In the genomic region with DNA sequence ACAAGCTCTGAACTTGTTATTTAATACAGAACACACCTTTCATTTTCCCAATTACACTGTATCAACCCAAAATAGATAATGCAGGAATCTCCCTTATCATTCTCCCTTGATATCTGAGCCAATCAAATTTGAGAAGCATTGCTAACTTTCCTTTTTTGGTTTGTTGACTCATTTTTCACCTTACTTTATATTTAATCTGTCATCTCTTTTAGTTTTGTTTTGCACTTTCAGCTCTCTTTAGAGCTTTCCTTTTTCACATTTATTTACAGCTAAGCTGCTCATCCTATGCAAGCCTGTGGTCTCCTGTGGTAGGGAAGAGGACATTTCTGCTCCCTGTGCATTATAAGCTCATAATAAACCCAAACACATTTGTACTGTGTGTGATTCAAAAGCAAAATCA, we compare ENCODE assay signal across 13 cellular contexts. TPM values are rescaled to one million over a fixed set of nuclear protein-coding genes. Genes with fewer than 3 reads are reported as not detected.
A peak's percentile ranks its signal among the peaks of the same experiment; 100 is the strongest.
DNase-seq lines count a peak whose midpoint lies in the region; ATAC-seq and TF ChIP-seq lines count a peak whose summit lies in the region.
"Had no signal": no experiment of that assay in that cellular context is flagged by ENCODE, and none has a peak within 500 bp of the region (broad histone marks: within the 10 kb centered on the region; RNA-seq: fewer than 3 reads in every experiment).

No MANE protein-coding gene starts in this region.

- intact Hi-C loops in activated CD4-positive, alpha-beta T cell treated with anti-CD3 and anti-CD28 coated beads, Interleukin-2, amount 10 ng/mL, durations not matched to agents 24 days and 14 days (cut with micrococcal nuclease), result loop anchor here (5.0 kb wide), 1 partner anchor 947 kb away; no protein-coding TSS in a partner anchor

- no peak for DNase-seq in activated CD4-positive, alpha-beta T cell treated with anti-CD3 and anti-CD28 coated beads, Interleukin-2, amount 10 ng/mL, durations not matched to agents 24 days and 14 days
- no peak for DNase-seq in activated CD4-positive, alpha-beta T cell treated with anti-CD3 and anti-CD28 coated beads for 4 hours
- DNase-seq in chondrocyte (ENCODE audit: low spot score) (no peak), NCI-H1417 treated with DMSO at 0.1 percent for 48 hours (lab: John Stamatoyannopoulos, UW) (no peak), ecto neural progenitor cell (ENCODE audit: low spot score) (no peak), Karpas-422 (no peak)
- DNase-seq: EL, lower lobe of right lung, NCI-H1694 treated with DMSO at 0.1 percent for 48 hours had no signal

- H3K36me3 Mint-ChIP-seq in activated CD4-positive, alpha-beta T cell treated with anti-CD3 and anti-CD28 coated beads, Interleukin-2, amount 10 ng/mL, durations not matched to agents 24 days and 14 days (ENCODE audit: low read depth), result peaks cover 6% of the 10 kb centered on the region
- H3K36me3 Mint-ChIP-seq in chondrocyte (ENCODE audit: low read depth), result peaks cover 25% of the 10 kb centered on the region

- no peaks in the 10 kb centered on the region for H3K27me3 Mint-ChIP-seq in activated CD4-positive, alpha-beta T cell treated with anti-CD3 and anti-CD28 coated beads, Interleukin-2, amount 10 ng/mL, durations not matched to agents 24 days and 14 days
- no peaks in the 10 kb centered on the region for H3K27me3 Mint-ChIP-seq in chondrocyte (ENCODE audit: low read depth)
- H3K27me3 Mint-ChIP-seq: stimulated activated memory B cell treated with anti-CD40 and anti-IgM and Interleukin-4, amounts not matched to agents 10 μg/mL and 1 μg/mL and 100 μg/mL, for 72 hours had no signal

- no peak overlapping the region for H3K4me3 ChIP-seq in Karpas-422 (ENCODE audit: low read length)
- H3K4me3 ChIP-seq: lower lobe of right lung had no signal

- no peak for TF ChIP-seq CTCF in chondrocyte (IDR thresholded peaks at IDR 0.05)

- H2AFZ ChIP-seq in Karpas-422 (ENCODE audit: low read length), result no peak overlapping the region

- peaks cover 24% of the 10 kb centered on the region for H3K4me1 Mint-ChIP-seq in activated CD4-positive, alpha-beta T cell treated with anti-CD3 and anti-CD28 coated beads, Interleukin-2, amount 10 ng/mL, durations not matched to agents 24 days and 14 days
- H3K4me1 Mint-ChIP-seq in chondrocyte (ENCODE audit: low read depth), result peaks cover 27% of the 10 kb centered on the region

- H3K36me3 ChIP-seq in Karpas-422 (ENCODE audit: insufficient read depth, low read length), result no peaks in the 10 kb centered on the region

- H3K4me2 ChIP-seq in Karpas-422 (ENCODE audit: low read depth, low read length, poor library complexity, severe bottlenecking), result no peak overlapping the region

- no peaks in the 10 kb centered on the region for H3K9me2 ChIP-seq in Karpas-422 (replicated peaks; ENCODE audit: insufficient read depth, low read length)

- H4K20me1 ChIP-seq in Karpas-422 (ENCODE audit: insufficient read depth, low read depth, low read length), result no peaks in the 10 kb centered on the region

- peak overlapping the region; percentile 2 for H3K4me3 Mint-ChIP-seq in activated CD4-positive, alpha-beta T cell treated with anti-CD3 and anti-CD28 coated beads, Interleukin-2, amount 10 ng/mL, durations not matched to agents 24 days and 14 days
- no peak overlapping the region for H3K4me3 Mint-ChIP-seq in chondrocyte (ENCODE audit: unreplicated experiment)
- H3K4me3 Mint-ChIP-seq: stimulated activated memory B cell treated with anti-CD40 and anti-IgM and Interleukin-4, amounts not matched to agents 10 μg/mL and 1 μg/mL and 100 μg/mL, for 72 hours had no signal

- H3K4me1 ChIP-seq in Karpas-422 (ENCODE audit: low read length), result no peaks in the 10 kb centered on the region
- H3K4me1 ChIP-seq: lower lobe of right lung had no signal

- H3K9ac ChIP-seq in Karpas-422 (ENCODE audit: low read length), result no peak overlapping the region

- ATAC-seq in GM21515 (IDR thresholded peaks at IDR 0.05; ENCODE audit: unreplicated experiment), result peak; percentile 62
- peak; percentile 58 for ATAC-seq in HG03103 (IDR thresholded peaks at IDR 0.05; ENCODE audit: low read depth, unreplicated experiment)
- ATAC-seq: lower lobe of right lung; sciatic nerve; stimulated activated memory B cell treated with anti-CD40 and anti-IgM and Interleukin-4, amounts not matched to agents 10 μg/mL and 1 μg/mL and 100 μg/mL, for 72 hours had no signal

- H3K9me3 ChIP-seq in Karpas-422 (ENCODE audit: low read length), result no peaks in the 10 kb centered on the region
- H3K9me3 ChIP-seq: lower lobe of right lung had no signal

- H3K79me2 ChIP-seq in Karpas-422 (ENCODE audit: low read length), result no peaks in the 10 kb centered on the region

- no peaks in the 10 kb centered on the region for H3K9me3 Mint-ChIP-seq in activated CD4-positive, alpha-beta T cell treated with anti-CD3 and anti-CD28 coated beads, Interleukin-2, amount 10 ng/mL, durations not matched to agents 24 days and 14 days
- H3K9me3 Mint-ChIP-seq in chondrocyte (ENCODE audit: low read depth), result no peaks in the 10 kb centered on the region
- H3K9me3 Mint-ChIP-seq: stimulated activated memory B cell treated with anti-CD40 and anti-IgM and Interleukin-4, amounts not matched to agents 10 μg/mL and 1 μg/mL and 100 μg/mL, for 72 hours had no signal

- no peaks in the 10 kb centered on the region for H3K27me3 ChIP-seq in Karpas-422 (ENCODE audit: low read length)

- H3K27ac ChIP-seq in Karpas-422 (ENCODE audit: low read length), result no peak overlapping the region
- H3K27ac ChIP-seq: lower lobe of right lung had no signal

- peak overlapping the region; percentile 56 for H3K27ac Mint-ChIP-seq in activated CD4-positive, alpha-beta T cell treated with anti-CD3 and anti-CD28 coated beads, Interleukin-2, amount 10 ng/mL, durations not matched to agents 24 days and 14 days
- H3K27ac Mint-ChIP-seq in chondrocyte (ENCODE audit: unreplicated experiment), result peak overlapping the region; percentile 65
- H3K27ac Mint-ChIP-seq: stimulated activated memory B cell treated with anti-CD40 and anti-IgM and Interleukin-4, amounts not matched to agents 10 μg/mL and 1 μg/mL and 100 μg/mL, for 72 hours had no signal

RNA-seq across cellular contexts. Expression of gene ITGAV, which starts 50.1 kb away (rescaled TPM):
- total RNA-seq in activated CD4-positive, alpha-beta T cell treated with anti-CD3 and anti-CD28 coated beads, Interleukin-2, amount 10 ng/mL, durations not matched to agents 24 days and 14 days, result 6.9 and 8.1 TPM in 2 replicates
- 289 to 452 TPM (median 442 TPM) in 3 replicates for total RNA-seq in chondrocyte
- 3.4 and 4.9 TPM in 2 replicates for total RNA-seq in Karpas-422 (2014; rRNA removed; shearing (Covaris generic); ENCODE audit: low replicate concordance)

RNA-seq across cellular contexts. Expression of gene FAM171B, which starts 53.9 kb away (rescaled TPM):
- 0.33 and 0.43 TPM in 2 replicates for total RNA-seq in activated CD4-positive, alpha-beta T cell treated with anti-CD3 and anti-CD28 coated beads, Interleukin-2, amount 10 ng/mL, durations not matched to agents 24 days and 14 days
- 20.2 to 27.4 TPM (median 20.5 TPM) in 3 replicates for total RNA-seq in chondrocyte
- 0.04 TPM in 1 of 2 replicates, not detected in the other for total RNA-seq in Karpas-422 (2014; rRNA removed; shearing (Covaris generic); ENCODE audit: low replicate concordance)

Comparison
In these comparisons a context has a peak if more than half of its experiments do, and no peak if none do; other contexts are left out.
1. RNA of gene ITGAV, which starts 50.1 kb away (total RNA-seq): 289 to 452 TPM in chondrocyte; 6.9 to 8.1 TPM in activated CD4-positive, alpha-beta T cell treated with anti-CD3 and anti-CD28 coated beads, Interleukin-2, amount 10 ng/mL, durations not matched to agents 24 days and 14 days and 3.4 to 4.9 TPM in Karpas-422; every median in the first group is over 10 times any median in the second.
2. RNA of gene FAM171B, which starts 53.9 kb away (total RNA-seq): 20.2 to 27.4 TPM in chondrocyte; 0.33 to 0.43 TPM in activated CD4-positive, alpha-beta T cell treated with anti-CD3 and anti-CD28 coated beads, Interleukin-2, amount 10 ng/mL, durations not matched to agents 24 days and 14 days and 0.04 TPM in Karpas-422; every median in the first group is over 10 times any median in the second.